ENCODE assay signal across 8 cellular contexts in the genomic region with DNA sequence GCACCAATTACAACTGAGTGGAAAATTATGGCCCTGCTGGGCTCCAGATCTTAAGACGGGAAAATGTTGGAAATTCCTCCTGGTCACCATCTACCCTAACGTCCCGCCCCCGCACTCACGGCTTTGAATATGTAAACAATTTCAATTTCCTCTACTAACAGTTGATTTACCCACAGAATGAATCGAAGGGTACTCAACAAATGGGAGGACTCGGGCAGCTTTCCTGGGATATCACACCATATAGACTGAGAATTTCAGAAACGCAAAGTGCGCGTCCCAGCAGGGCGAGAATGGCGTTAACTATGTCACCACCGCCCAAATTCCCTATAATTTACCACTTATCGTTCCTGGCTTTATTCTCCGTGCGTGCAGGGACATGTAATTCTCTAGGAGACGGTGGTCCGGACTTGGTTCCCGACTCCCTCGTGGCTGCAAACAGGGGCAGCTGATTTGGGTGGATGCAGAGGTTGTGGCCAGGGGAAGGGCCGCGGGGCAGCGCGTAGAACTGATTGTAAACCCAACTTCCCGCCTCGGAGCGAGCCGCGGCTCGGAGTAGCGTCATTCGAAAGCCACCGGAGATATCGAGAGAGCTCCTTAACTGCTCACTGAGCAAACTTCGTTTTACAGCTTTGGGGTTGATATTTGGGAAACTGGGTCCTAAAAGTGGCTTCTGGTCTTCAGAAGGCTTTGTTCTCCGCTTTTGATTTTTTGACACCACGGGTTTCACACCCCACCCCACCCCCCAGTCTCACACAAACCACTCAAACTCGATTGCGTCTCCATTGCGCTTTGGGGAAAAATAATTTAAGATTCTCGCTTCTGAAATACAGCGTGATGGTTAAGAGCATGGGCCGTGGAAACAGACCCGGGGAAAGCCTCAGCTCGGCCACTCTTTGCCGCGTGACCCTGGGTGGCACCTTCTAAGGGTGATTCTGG. TPM values are rescaled to one million over a fixed set of nuclear protein-coding genes. Genes with fewer than 3 reads are reported as not detected.
A peak's percentile ranks its signal among the peaks of the same experiment; 100 is the strongest.
DNase-seq lines count a peak whose midpoint lies in the region; ATAC-seq and TF ChIP-seq lines count a peak whose summit lies in the region.

No MANE protein-coding gene starts in this region.

- intact Hi-C loops in naive thymus-derived CD4-positive, alpha-beta T cell (cut with micrococcal nuclease) = no loop called here

- DNase-seq in MV-4-11 (lab: John Stamatoyannopoulos, UW) (peak; percentile 4), ecto neural progenitor cell (ENCODE audit: low spot score) (peak; percentile 68), GM19240 (ENCODE audit: insufficient read length, low spot score) (no peak), NCI-H1048 (lab: John Stamatoyannopoulos, UW) (no peak), NCI-H774 (lab: John Stamatoyannopoulos, UW) (no peak)
- DNase-seq in naive thymus-derived CD4-positive, alpha-beta T cell = peak in 1 of 9 donors; percentile 44
- DNase-seq in effector memory CD4-positive, alpha-beta T cell = no peak

- no peaks in the 10 kb centered on the region for H3K36me3 ChIP-seq in naive thymus-derived CD4-positive, alpha-beta T cell (ENCODE audit: control insufficient read depth in 2 of 3, insufficient read depth in 3 of 3, low read length in 3 of 3)
- no peaks in the 10 kb centered on the region for H3K36me3 ChIP-seq in effector memory CD4-positive, alpha-beta T cell (ENCODE audit: control insufficient read depth, insufficient read depth, low read length)

- H3K27ac Mint-ChIP-seq in naive thymus-derived CD4-positive, alpha-beta T cell = peak overlapping the region in 1 of 9 donors; percentile 40

- peak; percentile 40 for ATAC-seq in naive thymus-derived CD4-positive, alpha-beta T cell

- H3K27me3 ChIP-seq in naive thymus-derived CD4-positive, alpha-beta T cell (ENCODE audit: control insufficient read depth in 2 of 2, insufficient read depth in 2 of 2, low read length in 2 of 2) = peaks cover 45 to 59% of the 10 kb centered on the region in 2 donors
- peaks cover 61% of the 10 kb centered on the region for H3K27me3 ChIP-seq in effector memory CD4-positive, alpha-beta T cell (replicated peaks; ENCODE audit: control insufficient read depth, insufficient read depth, low read length, poor library complexity, severe bottlenecking)

- H3K4me1 ChIP-seq in naive thymus-derived CD4-positive, alpha-beta T cell (ENCODE audit: control insufficient read depth in 2 of 2, insufficient read depth in 2 of 2, low read length in 2 of 2) = peaks cover 12 to 13% of the 10 kb centered on the region in 2 donors
- H3K4me1 ChIP-seq in effector memory CD4-positive, alpha-beta T cell (ENCODE audit: control insufficient read depth, insufficient read depth, low read length, poor library complexity, severe bottlenecking) = peaks cover 12% of the 10 kb centered on the region

- peak overlapping the region; percentile 30 to 87 (median 54) for H3K4me3 Mint-ChIP-seq in naive thymus-derived CD4-positive, alpha-beta T cell

- peak overlapping the region; percentile 38 for H3K4me3 ChIP-seq in GM12875 (ENCODE audit: low read depth, low read length)
- no peak overlapping the region for H3K4me3 ChIP-seq in naive thymus-derived CD4-positive, alpha-beta T cell (ENCODE audit: low read length)
- no peak overlapping the region for H3K4me3 ChIP-seq in effector memory CD4-positive, alpha-beta T cell (ENCODE audit: insufficient read depth, low read depth, low read length, poor library complexity, severe bottlenecking)

- POLR2A ChIA-PET in naive thymus-derived CD4-positive, alpha-beta T cell (lab: Charles Lee) = no interaction called here

- H3K36me3 Mint-ChIP-seq in naive thymus-derived CD4-positive, alpha-beta T cell = peaks cover 0 to 15% (median 0%) of the 10 kb centered on the region in 5 donors

- H3K27ac ChIP-seq in naive thymus-derived CD4-positive, alpha-beta T cell (ENCODE audit: low read depth, low read length) = no peak overlapping the region
- H3K27ac ChIP-seq in effector memory CD4-positive, alpha-beta T cell (ENCODE audit: insufficient read depth, low read length, poor library complexity, severe bottlenecking) = no peak overlapping the region

- TF ChIP-seq CTCF in GM12875 (IDR thresholded peaks at IDR 0.05; ENCODE audit: borderline replicate concordance, insufficient read depth, low read depth, low read length) = no peak

- CTCF ChIA-PET in naive thymus-derived CD4-positive, alpha-beta T cell (lab: Charles Lee) = no interaction called here

- peaks cover 80 to 97% (median 85%) of the 10 kb centered on the region in 5 donors for H3K27me3 Mint-ChIP-seq in naive thymus-derived CD4-positive, alpha-beta T cell

- H3K4me1 Mint-ChIP-seq in naive thymus-derived CD4-positive, alpha-beta T cell = peaks cover 5 to 29% (median 24%) of the 10 kb centered on the region in 7 donors

- peaks cover 3 to 74% (median 36%) of the 10 kb centered on the region in 11 donors for H3K9me3 Mint-ChIP-seq in naive thymus-derived CD4-positive, alpha-beta T cell

- H3K9me3 ChIP-seq in naive thymus-derived CD4-positive, alpha-beta T cell (ENCODE audit: control insufficient read depth in 2 of 3, low read length in 3 of 3) = no peaks in the 10 kb centered on the region
- no peaks in the 10 kb centered on the region for H3K9me3 ChIP-seq in effector memory CD4-positive, alpha-beta T cell (ENCODE audit: control insufficient read depth, low read length)

RNA-seq across cellular contexts. Expression of a gene that starts 17.6 kb away (rescaled TPM):
- total RNA-seq in naive thymus-derived CD4-positive, alpha-beta T cell = 1 to 10 TPM in 2 of 5 experiments, under 1 TPM in 3; 0.59 to 5.2 (median 0.84) TPM
- polyA plus RNA-seq in naive thymus-derived CD4-positive, alpha-beta T cell = 1 to 10 TPM in 1 of 2 donors, not detected in 1; 1.6 TPM

RNA-seq across cellular contexts. Expression of a gene that starts 44.6 kb away (rescaled TPM):
- total RNA-seq in naive thymus-derived CD4-positive, alpha-beta T cell = 10 to 100 TPM in 2 of 5 experiments, 1 to 10 TPM in 3; 2.8 to 11.8 (median 8.7) TPM
- polyA plus RNA-seq in naive thymus-derived CD4-positive, alpha-beta T cell = 1 to 10 TPM; 6.6 to 8.2 TPM

RNA-seq across cellular contexts. Expression of a gene that starts 51.6 kb away (rescaled TPM):
- under 1 TPM in 4 of 5 experiments, not detected in 1; 0.12 to 0.30 (median 0.25) TPM for total RNA-seq in naive thymus-derived CD4-positive, alpha-beta T cell
- polyA plus RNA-seq in naive thymus-derived CD4-positive, alpha-beta T cell = under 1 TPM; 0.12 to 0.21 TPM

RNA-seq across cellular contexts. Expression of a gene that starts 59.4 kb away (rescaled TPM):
- 10 to 100 TPM in 4 of 5 experiments, 1 to 10 TPM in 1; 8.0 to 27.8 (median 12.5) TPM for total RNA-seq in naive thymus-derived CD4-positive, alpha-beta T cell
- 10 to 100 TPM; 15.5 to 19.1 TPM for polyA plus RNA-seq in naive thymus-derived CD4-positive, alpha-beta T cell

Comparison
In these comparisons a context has a peak if more than half of its experiments do, and no peak if none do; other contexts are left out.
1. DNase-seq: peak in MV-4-11 (single experiment) and ecto neural progenitor cell (single experiment); none in GM19240 (single experiment), NCI-H1048 (single experiment), effector memory CD4-positive, alpha-beta T cell (0 of 3) and NCI-H774 (single experiment).